In the genomic region with DNA sequence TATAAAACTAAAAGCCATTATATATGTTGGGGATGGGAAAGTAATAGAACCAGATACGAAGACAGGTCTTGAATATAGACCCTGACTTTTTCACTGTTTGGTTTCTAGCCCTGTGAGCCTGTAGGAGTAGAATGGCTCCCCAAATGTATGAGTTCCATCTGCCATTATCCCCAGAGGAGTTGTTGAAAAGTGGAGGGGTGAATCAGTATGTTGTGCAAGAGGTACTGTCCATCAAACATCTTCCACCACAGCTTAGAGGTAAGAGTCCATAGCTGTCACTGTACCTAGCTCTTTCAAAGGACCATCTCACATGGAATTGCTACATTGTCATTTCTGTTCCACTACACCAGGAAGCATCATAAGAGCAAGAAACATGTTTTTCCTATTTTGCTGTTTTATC, we compare ENCODE assay signal across 9 cellular contexts. TPM values are rescaled to one million over a fixed set of nuclear protein-coding genes. Genes with fewer than 3 reads are reported as not detected.
DNase-seq lines count a peak whose midpoint lies in the region; ATAC-seq and TF ChIP-seq lines count a peak whose summit lies in the region.
"Had no signal": no experiment of that assay in that cellular context is flagged by ENCODE, and none has a peak within 500 bp of the region (broad histone marks: within the 10 kb centered on the region; RNA-seq: fewer than 3 reads in every experiment).

No MANE protein-coding gene starts in this region.

- in situ Hi-C loops in HAP-1 (cut with MboI; ENCODE audit: low sequenced_read_pairs) = no loop called here

- POLR2A ChIA-PET in A673 (lab: Charles Lee; ENCODE audit: low non-redundant PET) = interaction anchor here (1.0 kb wide), 1 partner anchor 20 kb away, joined by 3 read pairs; no protein-coding TSS in a partner anchor
- POLR2A ChIA-PET in activated CD4-positive, alpha-beta memory T cell treated with anti-CD3 and anti-CD28 coated beads, Interleukin-2, amount 10 ng/mL, durations not matched to agents 7 days and 5 days (lab: Charles Lee) = interaction anchor here (0.7 to 10.2 kb wide), 11 partner anchors 15 to 160 kb away, joined by 3 to 163 read pairs (median 5); a partner anchor contains a TSS

- H3K36me3 Mint-ChIP-seq in activated CD4-positive, alpha-beta memory T cell treated with anti-CD3 and anti-CD28 coated beads, Interleukin-2, amount 10 ng/mL, durations not matched to agents 7 days and 5 days (ENCODE audit: low read depth) = peaks cover 58% of the 10 kb centered on the region
- H3K36me3 Mint-ChIP-seq in immature natural killer cell = peaks cover 0 to 11% (median 4%) of the 10 kb centered on the region in 3 donors

- peak; percentile 22 for DNase-seq in A673 (ENCODE audit: low spot score)
- no peak for DNase-seq in HAP-1 (ENCODE audit: low spot score in 2 of 2)
- no peak for DNase-seq in activated CD4-positive, alpha-beta memory T cell treated with anti-CD3 and anti-CD28 coated beads, Interleukin-2, amount 10 ng/mL, durations not matched to agents 7 days and 5 days
- DNase-seq in immature natural killer cell = no peak
- no peak for DNase-seq in inferior parietal cortex (ENCODE audit: extremely low spot score)
- DNase-seq in SKM-1 treated with dmso at 0.1 percent for 144 hours (lab: John Stamatoyannopoulos, UW; ENCODE audit: unreplicated experiment) = no peak
- DNase-seq in posterior vena cava (ENCODE audit: low spot score) = no peak
- DNase-seq: GDM1 had no signal

- no peaks in the 10 kb centered on the region for H3K27me3 Mint-ChIP-seq in activated CD4-positive, alpha-beta memory T cell treated with anti-CD3 and anti-CD28 coated beads, Interleukin-2, amount 10 ng/mL, durations not matched to agents 7 days and 5 days
- H3K27me3 Mint-ChIP-seq in immature natural killer cell (ENCODE audit: low read depth in 3 of 3) = peaks cover 9 to 22% (median 10%) of the 10 kb centered on the region in 3 donors

- peaks cover 44% of the 10 kb centered on the region for H3K4me1 Mint-ChIP-seq in activated CD4-positive, alpha-beta memory T cell treated with anti-CD3 and anti-CD28 coated beads, Interleukin-2, amount 10 ng/mL, durations not matched to agents 7 days and 5 days
- H3K4me1 Mint-ChIP-seq in immature natural killer cell = peaks cover 33 to 45% of the 10 kb centered on the region in 2 donors

- no peak for ATAC-seq in HG03342 (IDR thresholded peaks at IDR 0.05; ENCODE audit: unreplicated experiment)

- H3K4me1 ChIP-seq in A673 (ENCODE audit: insufficient read depth, low read length, poor library complexity, severe bottlenecking) = peaks cover 18% of the 10 kb centered on the region
- peaks cover 21% of the 10 kb centered on the region for H3K4me1 ChIP-seq in HAP-1

- no peaks in the 10 kb centered on the region for H3K9me3 Mint-ChIP-seq in activated CD4-positive, alpha-beta memory T cell treated with anti-CD3 and anti-CD28 coated beads, Interleukin-2, amount 10 ng/mL, durations not matched to agents 7 days and 5 days
- H3K9me3 Mint-ChIP-seq in immature natural killer cell = no peaks in the 10 kb centered on the region

- H3K4me3 Mint-ChIP-seq in activated CD4-positive, alpha-beta memory T cell treated with anti-CD3 and anti-CD28 coated beads, Interleukin-2, amount 10 ng/mL, durations not matched to agents 7 days and 5 days = peak overlapping the region; percentile 96
- peak overlapping the region; percentile 92 to 98 (median 96) for H3K4me3 Mint-ChIP-seq in immature natural killer cell

- no peaks in the 10 kb centered on the region for H3K9me3 ChIP-seq in A673 (ENCODE audit: low read depth, low read length, poor library complexity, severe bottlenecking)
- no peaks in the 10 kb centered on the region for H3K9me3 ChIP-seq in HAP-1

- peak overlapping the region; percentile 86 for H3K4me3 ChIP-seq in A673 (ENCODE audit: low read depth, low read length, poor library complexity, severe bottlenecking)
- H3K4me3 ChIP-seq in HAP-1 = peak overlapping the region; percentile 81

- H3K36me3 ChIP-seq in A673 (ENCODE audit: insufficient read depth, low read length, poor library complexity, severe bottlenecking) = peaks cover 46% of the 10 kb centered on the region
- H3K36me3 ChIP-seq in HAP-1 (replicated peaks) = peaks cover 60% of the 10 kb centered on the region

- H3K27ac Mint-ChIP-seq in activated CD4-positive, alpha-beta memory T cell treated with anti-CD3 and anti-CD28 coated beads, Interleukin-2, amount 10 ng/mL, durations not matched to agents 7 days and 5 days = peak overlapping the region; percentile 98
- H3K27ac Mint-ChIP-seq in immature natural killer cell = peak overlapping the region; percentile 93 to 99 (median 96)

- intact Hi-C loops in A673 (cut with micrococcal nuclease; ENCODE audit: unreplicated experiment) (no loop called here), posterior vena cava (cut with DNase I) (no loop called here)

- no TSS peak for BruUV-seq in A673 (replicated peaks; lab: Mats Ljungman, UMichigan)

- TF ChIP-seq CTCF in A673 (conservative IDR thresholded peaks at IDR 0.05; ENCODE audit: low read depth, low read length) = no peak

- H3K27ac ChIP-seq in A673 (ENCODE audit: low read depth, low read length, poor library complexity, severe bottlenecking) = peak overlapping the region; percentile 97

- CTCF ChIA-PET in A673 (lab: Charles Lee) = no interaction called here
- CTCF ChIA-PET in activated CD4-positive, alpha-beta memory T cell treated with anti-CD3 and anti-CD28 coated beads, Interleukin-2, amount 10 ng/mL, durations not matched to agents 7 days and 5 days (lab: Charles Lee) = interaction anchor here (0.7 to 3.4 kb wide), 11 partner anchors 10 to 70 kb away, joined by 3 to 17 read pairs (median 4); a partner anchor contains a TSS

- H3K27me3 ChIP-seq in A673 (replicated peaks; ENCODE audit: insufficient read depth, low read depth, low read length, poor library complexity) (no peaks in the 10 kb centered on the region), HAP-1 (ENCODE audit: low read depth) (no peaks in the 10 kb centered on the region)

RNA-seq across cellular contexts. Expression of a gene that starts 1.1 kb away (rescaled TPM):
- total RNA-seq in A673 (2021) (125 and 128 TPM in 2 replicates), posterior vena cava (10 to 100 TPM; 14.4 to 16.3 TPM)
- 100 to 1,000 TPM; 153 to 156 TPM for total RNA-seq in activated CD4-positive, alpha-beta memory T cell treated with anti-CD3 and anti-CD28 coated beads, Interleukin-2, amount 10 ng/mL, durations not matched to agents 7 days and 5 days
- polyA plus RNA-seq in immature natural killer cell = 10 to 100 TPM; 23.3 to 50.5 (median 24.0) TPM

RNA-seq across cellular contexts. Expression of a gene that starts 1.9 kb away (rescaled TPM):
- total RNA-seq in A673 (2021) (378 and 401 TPM in 2 replicates), posterior vena cava (100 to 1,000 TPM in 1 of 2 donors, 10 to 100 TPM in 1; 90.1 to 102 TPM)
- total RNA-seq in activated CD4-positive, alpha-beta memory T cell treated with anti-CD3 and anti-CD28 coated beads, Interleukin-2, amount 10 ng/mL, durations not matched to agents 7 days and 5 days = 100 to 1,000 TPM; 204 to 208 TPM
- polyA plus RNA-seq in immature natural killer cell = 100 to 1,000 TPM; 240 to 280 (median 248) TPM

RNA-seq across cellular contexts. Expression of a gene that starts 24.5 kb away (rescaled TPM):
- total RNA-seq in A673 (2021) (10.0 and 10.9 TPM in 2 replicates), posterior vena cava (10 to 100 TPM in 1 of 2 donors, 1 to 10 TPM in 1; 6.2 to 11.1 TPM)
- 10 to 100 TPM; 45.1 to 50.9 TPM for total RNA-seq in activated CD4-positive, alpha-beta memory T cell treated with anti-CD3 and anti-CD28 coated beads, Interleukin-2, amount 10 ng/mL, durations not matched to agents 7 days and 5 days
- 1 to 10 TPM; 7.8 to 9.7 (median 8.4) TPM for polyA plus RNA-seq in immature natural killer cell

RNA-seq across cellular contexts. Expression of a gene that starts 39.3 kb away (rescaled TPM):
- total RNA-seq in A673 (2021) (5,579 and 5,657 TPM in 2 replicates), posterior vena cava (1,000 to 10,000 TPM; 2,037 to 2,666 TPM)
- 1,000 to 10,000 TPM; 5,691 to 5,753 TPM for total RNA-seq in activated CD4-positive, alpha-beta memory T cell treated with anti-CD3 and anti-CD28 coated beads, Interleukin-2, amount 10 ng/mL, durations not matched to agents 7 days and 5 days
- polyA plus RNA-seq in immature natural killer cell = 1,000 to 10,000 TPM; 1,615 to 2,185 (median 1,854) TPM

RNA-seq across cellular contexts. Expression of a gene that starts 43.1 kb away (rescaled TPM):
- total RNA-seq in A673 (2021) (6.9 and 7.4 TPM in 2 replicates), posterior vena cava (10 to 100 TPM; 15.3 to 20.6 TPM)
- 10 to 100 TPM; 45.0 to 49.0 TPM for total RNA-seq in activated CD4-positive, alpha-beta memory T cell treated with anti-CD3 and anti-CD28 coated beads, Interleukin-2, amount 10 ng/mL, durations not matched to agents 7 days and 5 days
- polyA plus RNA-seq in immature natural killer cell = 100 to 1,000 TPM; 205 to 276 (median 259) TPM
